In the genomic region with DNA sequence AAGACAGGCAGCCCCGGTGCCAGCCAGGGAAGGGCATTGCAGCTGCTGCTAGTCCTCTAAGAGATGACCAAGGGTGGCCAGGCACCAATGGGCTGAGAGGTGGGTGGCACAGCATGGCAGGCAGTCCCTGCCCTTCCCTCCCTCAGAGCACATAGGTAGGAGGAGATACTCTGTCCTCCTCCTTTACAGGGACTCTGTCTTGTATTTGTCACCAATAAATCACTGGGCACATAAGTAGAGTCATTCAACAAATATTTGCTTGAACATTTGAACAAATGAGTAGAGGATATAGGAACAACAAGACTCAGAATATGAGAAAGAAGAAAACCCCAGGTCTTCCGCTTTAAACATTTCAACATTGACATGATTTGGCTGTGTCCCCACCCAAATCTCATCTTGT, we compare ENCODE assay signal across 1 cellular context.
TF ChIP-seq lines count a peak whose summit lies in the region.

No MANE protein-coding gene starts in this region.

TF ChIP-seq in H1, 55 proteins besides CTCF, POLR2A, EP300 and RAD21 (continued from another document):
- TF ChIP-seq RNF2 (IDR thresholded peaks at IDR 0.05; ENCODE audit: borderline replicate concordance, low read depth, low read length, missing control alignments, poor library complexity, severe bottlenecking) (no peak), GABPA (IDR thresholded peaks at IDR 0.05; ENCODE audit: borderline replicate concordance, insufficient read depth, low read length) (no peak), TBP (IDR thresholded peaks at IDR 0.05; ENCODE audit: low read depth, low read length) (no peak), KDM5A (IDR thresholded peaks at IDR 0.05; ENCODE audit: low read length) (no peak), ZNF274 (IDR thresholded peaks at IDR 0.05; ENCODE audit: borderline replicate concordance, extremely low read depth, low read length) (no peak), HDAC6 (IDR thresholded peaks at IDR 0.05; ENCODE audit: low read depth, low read length) (no peak)
- TF ChIP-seq, protein P1, sequence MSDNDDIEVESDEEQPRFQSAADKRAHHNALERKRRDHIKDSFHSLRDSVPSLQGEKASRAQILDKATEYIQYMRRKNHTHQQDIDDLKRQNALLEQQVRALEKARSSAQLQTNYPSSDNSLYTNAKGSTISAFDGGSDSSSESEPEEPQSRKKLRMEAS (IDR thresholded peaks at IDR 0.05): no peak
